Comparison of ENCODE assay signal across 1 cellular context in the genomic region with DNA sequence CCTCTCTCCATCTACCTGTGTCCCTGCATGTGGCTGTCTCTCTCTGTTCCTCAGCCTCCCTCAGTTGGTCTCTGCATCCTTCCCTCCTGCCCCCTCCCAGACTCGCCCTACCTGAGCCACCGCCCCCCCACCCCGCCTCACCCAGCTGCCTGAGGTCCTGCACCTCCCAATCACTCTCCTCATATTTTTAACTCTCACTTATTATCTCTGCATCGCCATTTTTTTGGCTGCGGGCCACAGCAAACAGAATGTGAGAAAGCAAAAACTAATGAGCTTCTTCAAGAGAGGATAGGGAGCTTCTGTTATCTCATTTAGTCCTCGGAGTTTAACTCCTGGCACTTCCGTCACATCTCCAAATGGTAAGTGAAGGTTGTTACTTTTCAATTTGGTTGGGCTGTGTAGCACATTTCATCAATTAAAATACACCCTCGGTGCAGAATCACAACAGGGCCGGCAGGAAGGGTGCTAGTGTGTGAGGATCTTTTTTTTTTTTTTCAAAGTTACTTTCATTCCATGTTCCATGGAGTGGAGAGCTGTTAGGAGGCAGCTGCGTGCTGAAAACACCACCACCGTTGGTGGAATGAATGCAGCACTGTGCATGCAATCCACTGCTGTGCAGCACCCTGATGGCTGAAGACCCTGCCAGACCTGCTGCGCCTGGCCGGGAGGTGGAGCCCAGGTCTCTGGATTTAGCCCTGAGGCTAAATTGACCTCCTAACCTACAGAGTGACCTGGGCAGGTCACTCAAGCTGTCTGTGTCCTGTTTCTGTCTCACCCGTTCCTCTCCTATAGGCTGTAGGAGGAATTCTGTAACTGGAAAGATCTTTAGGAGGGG.
TF ChIP-seq lines count a peak whose summit lies in the region.

No MANE protein-coding gene starts in this region.

TF ChIP-seq in GM23338, 12 proteins besides CTCF, POLR2A, EP300 and RAD21 (continued from another document):
- TF ChIP-seq, protein P1, sequence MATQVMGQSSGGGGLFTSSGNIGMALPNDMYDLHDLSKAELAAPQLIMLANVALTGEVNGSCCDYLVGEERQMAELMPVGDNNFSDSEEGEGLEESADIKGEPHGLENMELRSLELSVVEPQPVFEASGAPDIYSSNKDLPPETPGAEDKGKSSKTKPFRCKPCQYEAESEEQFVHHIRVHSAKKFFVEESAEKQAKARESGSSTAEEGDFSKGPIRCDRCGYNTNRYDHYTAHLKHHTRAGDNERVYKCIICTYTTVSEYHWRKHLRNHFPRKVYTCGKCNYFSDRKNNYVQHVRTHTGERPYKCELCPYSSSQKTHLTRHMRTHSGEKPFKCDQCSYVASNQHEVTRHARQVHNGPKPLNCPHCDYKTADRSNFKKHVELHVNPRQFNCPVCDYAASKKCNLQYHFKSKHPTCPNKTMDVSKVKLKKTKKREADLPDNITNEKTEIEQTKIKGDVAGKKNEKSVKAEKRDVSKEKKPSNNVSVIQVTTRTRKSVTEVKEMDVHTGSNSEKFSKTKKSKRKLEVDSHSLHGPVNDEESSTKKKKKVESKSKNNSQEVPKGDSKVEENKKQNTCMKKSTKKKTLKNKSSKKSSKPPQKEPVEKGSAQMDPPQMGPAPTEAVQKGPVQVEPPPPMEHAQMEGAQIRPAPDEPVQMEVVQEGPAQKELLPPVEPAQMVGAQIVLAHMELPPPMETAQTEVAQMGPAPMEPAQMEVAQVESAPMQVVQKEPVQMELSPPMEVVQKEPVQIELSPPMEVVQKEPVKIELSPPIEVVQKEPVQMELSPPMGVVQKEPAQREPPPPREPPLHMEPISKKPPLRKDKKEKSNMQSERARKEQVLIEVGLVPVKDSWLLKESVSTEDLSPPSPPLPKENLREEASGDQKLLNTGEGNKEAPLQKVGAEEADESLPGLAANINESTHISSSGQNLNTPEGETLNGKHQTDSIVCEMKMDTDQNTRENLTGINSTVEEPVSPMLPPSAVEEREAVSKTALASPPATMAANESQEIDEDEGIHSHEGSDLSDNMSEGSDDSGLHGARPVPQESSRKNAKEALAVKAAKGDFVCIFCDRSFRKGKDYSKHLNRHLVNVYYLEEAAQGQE (IDR thresholded peaks at IDR 0.05; ENCODE audit: unreplicated experiment) = no peak
- TF ChIP-seq, protein P2, sequence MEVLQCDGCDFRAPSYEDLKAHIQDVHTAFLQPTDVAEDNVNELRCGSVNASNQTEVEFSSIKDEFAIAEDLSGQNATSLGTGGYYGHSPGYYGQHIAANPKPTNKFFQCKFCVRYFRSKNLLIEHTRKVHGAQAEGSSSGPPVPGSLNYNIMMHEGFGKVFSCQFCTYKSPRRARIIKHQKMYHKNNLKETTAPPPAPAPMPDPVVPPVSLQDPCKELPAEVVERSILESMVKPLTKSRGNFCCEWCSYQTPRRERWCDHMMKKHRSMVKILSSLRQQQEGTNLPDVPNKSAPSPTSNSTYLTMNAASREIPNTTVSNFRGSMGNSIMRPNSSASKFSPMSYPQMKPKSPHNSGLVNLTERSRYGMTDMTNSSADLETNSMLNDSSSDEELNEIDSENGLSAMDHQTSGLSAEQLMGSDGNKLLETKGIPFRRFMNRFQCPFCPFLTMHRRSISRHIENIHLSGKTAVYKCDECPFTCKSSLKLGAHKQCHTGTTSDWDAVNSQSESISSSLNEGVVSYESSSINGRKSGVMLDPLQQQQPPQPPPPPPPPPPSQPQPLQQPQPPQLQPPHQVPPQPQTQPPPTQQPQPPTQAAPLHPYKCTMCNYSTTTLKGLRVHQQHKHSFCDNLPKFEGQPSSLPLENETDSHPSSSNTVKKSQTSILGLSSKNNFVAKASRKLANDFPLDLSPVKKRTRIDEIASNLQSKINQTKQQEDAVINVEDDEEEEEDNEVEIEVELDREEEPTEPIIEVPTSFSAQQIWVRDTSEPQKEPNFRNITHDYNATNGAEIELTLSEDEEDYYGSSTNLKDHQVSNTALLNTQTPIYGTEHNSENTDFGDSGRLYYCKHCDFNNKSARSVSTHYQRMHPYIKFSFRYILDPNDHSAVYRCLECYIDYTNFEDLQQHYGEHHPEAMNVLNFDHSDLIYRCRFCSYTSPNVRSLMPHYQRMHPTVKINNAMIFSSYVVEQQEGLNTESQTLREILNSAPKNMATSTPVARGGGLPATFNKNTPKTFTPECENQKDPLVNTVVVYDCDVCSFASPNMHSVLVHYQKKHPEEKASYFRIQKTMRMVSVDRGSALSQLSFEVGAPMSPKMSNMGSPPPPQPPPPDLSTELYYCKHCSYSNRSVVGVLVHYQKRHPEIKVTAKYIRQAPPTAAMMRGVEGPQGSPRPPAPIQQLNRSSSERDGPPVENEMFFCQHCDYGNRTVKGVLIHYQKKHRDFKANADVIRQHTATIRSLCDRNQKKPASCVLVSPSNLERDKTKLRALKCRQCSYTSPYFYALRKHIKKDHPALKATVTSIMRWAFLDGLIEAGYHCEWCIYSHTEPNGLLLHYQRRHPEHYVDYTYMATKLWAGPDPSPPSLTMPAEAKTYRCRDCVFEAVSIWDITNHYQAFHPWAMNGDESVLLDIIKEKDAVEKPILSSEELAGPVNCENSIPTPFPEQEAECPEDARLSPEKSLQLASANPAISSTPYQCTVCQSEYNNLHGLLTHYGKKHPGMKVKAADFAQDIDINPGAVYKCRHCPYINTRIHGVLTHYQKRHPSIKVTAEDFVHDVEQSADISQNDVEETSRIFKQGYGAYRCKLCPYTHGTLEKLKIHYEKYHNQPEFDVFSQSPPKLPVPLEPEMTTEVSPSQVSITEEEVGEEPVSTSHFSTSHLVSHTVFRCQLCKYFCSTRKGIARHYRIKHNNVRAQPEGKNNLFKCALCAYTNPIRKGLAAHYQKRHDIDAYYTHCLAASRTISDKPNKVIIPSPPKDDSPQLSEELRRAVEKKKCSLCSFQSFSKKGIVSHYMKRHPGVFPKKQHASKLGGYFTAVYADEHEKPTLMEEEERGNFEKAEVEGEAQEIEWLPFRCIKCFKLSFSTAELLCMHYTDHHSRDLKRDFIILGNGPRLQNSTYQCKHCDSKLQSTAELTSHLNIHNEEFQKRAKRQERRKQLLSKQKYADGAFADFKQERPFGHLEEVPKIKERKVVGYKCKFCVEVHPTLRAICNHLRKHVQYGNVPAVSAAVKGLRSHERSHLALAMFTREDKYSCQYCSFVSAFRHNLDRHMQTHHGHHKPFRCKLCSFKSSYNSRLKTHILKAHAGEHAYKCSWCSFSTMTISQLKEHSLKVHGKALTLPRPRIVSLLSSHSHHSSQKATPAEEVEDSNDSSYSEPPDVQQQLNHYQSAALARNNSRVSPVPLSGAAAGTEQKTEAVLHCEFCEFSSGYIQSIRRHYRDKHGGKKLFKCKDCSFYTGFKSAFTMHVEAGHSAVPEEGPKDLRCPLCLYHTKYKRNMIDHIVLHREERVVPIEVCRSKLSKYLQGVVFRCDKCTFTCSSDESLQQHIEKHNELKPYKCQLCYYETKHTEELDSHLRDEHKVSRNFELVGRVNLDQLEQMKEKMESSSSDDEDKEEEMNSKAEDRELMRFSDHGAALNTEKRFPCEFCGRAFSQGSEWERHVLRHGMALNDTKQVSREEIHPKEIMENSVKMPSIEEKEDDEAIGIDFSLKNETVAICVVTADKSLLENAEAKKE (CRISPR knock-in tag; IDR thresholded peaks at IDR 0.05) = no peak
- no peak for TF ChIP-seq STAT1 (IDR thresholded peaks at IDR 0.05; ENCODE audit: unreplicated experiment)
- TF ChIP-seq EZH2phosphoT487 (IDR thresholded peaks at IDR 0.05; ENCODE audit: unreplicated experiment) = no peak
- TF ChIP-seq ZNF114 (CRISPR knock-in tag; IDR thresholded peaks at IDR 0.05) = no peak
